27 cellular contexts compared by ENCODE assay signal in genomic region chr7:38731195-38731594, GRCh38.
DNase-seq lines count a peak whose midpoint lies in the region; ATAC-seq and TF ChIP-seq lines count a peak whose summit lies in the region.
"Had no signal": no experiment of that assay in that cellular context is flagged by ENCODE, and none has a peak within 500 bp of the region (broad histone marks: within the 10 kb centered on the region; RNA-seq: fewer than 3 reads in every experiment).

No MANE protein-coding gene starts in this region.

- H3K4me1 Mint-ChIP-seq in activated CD8-positive, alpha-beta T cell treated with anti-CD3 and anti-CD28 coated beads, Interleukin-2, amount 10 ng/mL, durations not matched to agents 7 days and 5 days (ENCODE audit: low read depth), result no peaks in the 10 kb centered on the region
- H3K4me1 Mint-ChIP-seq: activated naive CD4-positive, alpha-beta T cell treated with anti-CD3 and anti-CD28 coated beads, Interleukin-2, amount 10 ng/mL, durations not matched to agents 7 days and 5 days had no signal

- H3K9me3 ChIP-seq in adipocyte (ENCODE audit: control insufficient read depth, low read length) (no peaks in the 10 kb centered on the region), body of pancreas (no peaks in the 10 kb centered on the region)
- H3K9me3 ChIP-seq: A549, heart right ventricle, sigmoid colon, upper lobe of left lung had no signal

- H3K9me3 Mint-ChIP-seq in activated CD8-positive, alpha-beta T cell treated with anti-CD3 and anti-CD28 coated beads, Interleukin-2, amount 10 ng/mL, durations not matched to agents 7 days and 5 days (ENCODE audit: insufficient read depth), result no peaks in the 10 kb centered on the region
- H3K9me3 Mint-ChIP-seq: activated CD8-positive, alpha-beta T cell treated with anti-CD3 and anti-CD28 coated beads for 36 hours; activated naive CD4-positive, alpha-beta T cell treated with anti-CD3 and anti-CD28 coated beads, Interleukin-2, amount 10 ng/mL, durations not matched to agents 7 days and 5 days; H9; nephron had no signal

- no peak overlapping the region for H3K4me3 Mint-ChIP-seq in activated CD8-positive, alpha-beta T cell treated with anti-CD3 and anti-CD28 coated beads, Interleukin-2, amount 10 ng/mL, durations not matched to agents 7 days and 5 days
- H3K4me3 Mint-ChIP-seq: activated CD8-positive, alpha-beta T cell treated with anti-CD3 and anti-CD28 coated beads for 36 hours; activated naive CD4-positive, alpha-beta T cell treated with anti-CD3 and anti-CD28 coated beads, Interleukin-2, amount 10 ng/mL, durations not matched to agents 7 days and 5 days; H9; nephron had no signal

- WGBS in body of pancreas, 2 donors, result 89 to 96% methylated on average over 2 of the region's 2 CpGs

- no peak for TF ChIP-seq POLR2A in body of pancreas (IDR thresholded peaks at IDR 0.05)

- H3K27me3 ChIP-seq in adipocyte (replicated peaks; ENCODE audit: control insufficient read depth, insufficient read depth, low read length) (no peaks in the 10 kb centered on the region), body of pancreas (no peaks in the 10 kb centered on the region)
- H3K27me3 ChIP-seq: heart right ventricle, sigmoid colon, upper lobe of left lung had no signal

- POLR2A ChIA-PET in activated CD8-positive, alpha-beta T cell treated with anti-CD3 and anti-CD28 coated beads, Interleukin-2, amount 10 ng/mL, durations not matched to agents 7 days and 5 days (lab: Charles Lee), result no interaction called here

- intact Hi-C loops in body of pancreas (cut with DNase I), result no loop called here

- no peak for ATAC-seq in body of pancreas
- no peak for ATAC-seq in activated CD8-positive, alpha-beta T cell treated with anti-CD3 and anti-CD28 coated beads, Interleukin-2, amount 10 ng/mL, durations not matched to agents 7 days and 5 days
- ATAC-seq: A549; activated CD8-positive, alpha-beta T cell treated with anti-CD3 and anti-CD28 coated beads for 36 hours; heart right ventricle; left ventricle myocardium superior; Right ventricle myocardium inferior had no signal

- H3K36me3 ChIP-seq in adipocyte (ENCODE audit: control insufficient read depth, insufficient read depth, low read length, severe bottlenecking) (peaks cover 18% of the 10 kb centered on the region), body of pancreas (replicated peaks in 1 of 2; ENCODE audit: insufficient read depth in 1 of 2, low read depth in 2 of 2) (peaks cover 0 to 3% of the 10 kb centered on the region in 2 donors)

- H3K4me3 ChIP-seq in adipocyte (ENCODE audit: low read length) (no peak overlapping the region), fibroblast of mammary gland (ENCODE audit: control insufficient read depth, low read depth, low read length) (no peak overlapping the region), body of pancreas (no peak overlapping the region)
- H3K4me3 ChIP-seq: A549, heart right ventricle, sigmoid colon, upper lobe of left lung had no signal

- no peak overlapping the region for H3K27ac Mint-ChIP-seq in activated CD8-positive, alpha-beta T cell treated with anti-CD3 and anti-CD28 coated beads, Interleukin-2, amount 10 ng/mL, durations not matched to agents 7 days and 5 days
- H3K27ac Mint-ChIP-seq: activated CD8-positive, alpha-beta T cell treated with anti-CD3 and anti-CD28 coated beads for 36 hours; activated naive CD4-positive, alpha-beta T cell treated with anti-CD3 and anti-CD28 coated beads, Interleukin-2, amount 10 ng/mL, durations not matched to agents 7 days and 5 days; H9; nephron had no signal

- peaks cover 14% of the 10 kb centered on the region for H3K36me3 Mint-ChIP-seq in activated CD8-positive, alpha-beta T cell treated with anti-CD3 and anti-CD28 coated beads, Interleukin-2, amount 10 ng/mL, durations not matched to agents 7 days and 5 days (ENCODE audit: low read depth)

- no peak overlapping the region for H3K27ac ChIP-seq in body of pancreas
- H3K27ac ChIP-seq: A549, C4-2B, heart right ventricle, sigmoid colon, upper lobe of left lung had no signal

- H3K4me1 ChIP-seq in adipocyte (ENCODE audit: control insufficient read depth, insufficient read depth, low read length) (no peaks in the 10 kb centered on the region), body of pancreas (no peaks in the 10 kb centered on the region)
- H3K4me1 ChIP-seq: A549, heart right ventricle, upper lobe of left lung had no signal

- TF ChIP-seq CTCF in fibroblast of mammary gland (conservative IDR thresholded peaks at IDR 0.05; ENCODE audit: control insufficient read depth, insufficient read depth, low read depth, low read length) (no peak), body of pancreas (IDR thresholded peaks at IDR 0.05) (no peak)

- CTCF ChIA-PET in activated CD8-positive, alpha-beta T cell treated with anti-CD3 and anti-CD28 coated beads, Interleukin-2, amount 10 ng/mL, durations not matched to agents 7 days and 5 days (lab: Charles Lee), result no interaction called here

- H3K27me3 Mint-ChIP-seq in activated CD8-positive, alpha-beta T cell treated with anti-CD3 and anti-CD28 coated beads, Interleukin-2, amount 10 ng/mL, durations not matched to agents 7 days and 5 days (ENCODE audit: low read depth), result no peaks in the 10 kb centered on the region
- H3K27me3 Mint-ChIP-seq: activated CD8-positive, alpha-beta T cell treated with anti-CD3 and anti-CD28 coated beads for 36 hours; activated naive CD4-positive, alpha-beta T cell treated with anti-CD3 and anti-CD28 coated beads, Interleukin-2, amount 10 ng/mL, durations not matched to agents 7 days and 5 days had no signal

- DNase-seq in A172 (ENCODE audit: low spot score), result peak; percentile 42
- peak; percentile 27 for DNase-seq in GM03348 (ENCODE audit: low spot score)
- peak; percentile 37 for DNase-seq in adipocyte (ENCODE audit: low read depth)
- DNase-seq in fibroblast of mammary gland (ENCODE audit: low read depth), result peak; percentile 37
- no peak for DNase-seq in SIG-M5 treated with dmso at 0.1 percent for 504 hours (lab: John Stamatoyannopoulos, UW; ENCODE audit: unreplicated experiment)
- DNase-seq in body of pancreas, result no peak
- no peak for DNase-seq in KG1 (lab: John Stamatoyannopoulos, UW)
- DNase-seq in activated CD8-positive, alpha-beta T cell treated with anti-CD3 and anti-CD28 coated beads, Interleukin-2, amount 10 ng/mL, durations not matched to agents 7 days and 5 days, result no peak
- DNase-seq: activated CD8-positive, alpha-beta T cell treated with anti-CD3 and anti-CD28 coated beads for 36 hours; activated naive CD4-positive, alpha-beta T cell treated with anti-CD3 and anti-CD28 coated beads, Interleukin-2, amount 10 ng/mL, durations not matched to agents 7 days and 5 days; activated T-cell treated with anti-CD3 and anti-CD28 coated beads, Interleukin-2, amount 50 U/mL, for 48 hours; cortex of kidney; H9; heart right ventricle; KBM-7; left ventricle myocardium superior; MV-4-11; NCI-H1694 treated with DMSO at 0.1 percent for 48 hours; NCI-H774; posterior cingulate gyrus; sigmoid colon; stimulated activated CD8-positive, alpha-beta memory T cell treated with anti-CD3 and anti-CD28 coated beads, Interleukin-4, amount 100 ng/mL, for 48 hours; upper lobe of left lung had no signal

- H3K9ac ChIP-seq in adipocyte (ENCODE audit: low read length), result no peak overlapping the region

Comparison
In these comparisons a context has a peak if more than half of its experiments do, and no peak if none do; other contexts are left out.
1. DNase-seq: peak in A172 (single experiment), GM03348 (single experiment), adipocyte (single experiment) and fibroblast of mammary gland (single experiment); none in SIG-M5 treated with dmso at 0.1 percent for 504 hours (single experiment), body of pancreas (0 of 4), KG1 (single experiment) and activated CD8-positive, alpha-beta T cell treated with anti-CD3 and anti-CD28 coated beads, Interleukin-2, amount 10 ng/mL, durations not matched to agents 7 days and 5 days (single experiment).